ENCODE assay signal across 8 cellular contexts in the genomic region with DNA sequence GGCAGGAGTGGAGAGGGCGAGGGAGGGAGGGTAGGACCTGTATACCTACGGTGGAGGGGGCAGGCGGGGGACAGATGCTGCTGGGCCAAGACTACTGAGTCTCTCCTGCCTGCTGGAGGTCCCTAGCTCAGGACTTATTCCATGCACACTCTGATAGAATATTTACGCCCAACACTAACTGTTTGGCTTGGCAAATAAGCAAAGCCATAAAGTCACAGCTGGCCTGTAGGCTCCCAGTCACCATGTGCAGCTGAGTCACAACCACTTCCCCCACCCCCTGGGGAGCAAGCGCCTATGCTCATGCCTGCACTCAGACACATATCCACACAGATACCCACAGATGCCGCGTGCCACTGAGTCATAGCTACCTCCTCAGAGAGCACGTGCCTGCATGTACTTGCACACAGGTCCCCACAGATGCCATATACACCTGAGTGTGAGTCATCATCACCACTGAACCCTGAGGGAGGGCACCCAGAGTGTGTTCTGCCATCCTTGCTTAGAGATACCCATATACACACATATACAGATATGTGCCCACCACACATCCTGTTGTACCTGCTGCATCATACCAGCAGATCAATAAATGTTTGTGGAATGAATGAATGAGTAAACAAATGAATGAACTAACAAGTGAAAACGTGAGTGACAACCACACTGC.
DNase-seq lines count a peak whose midpoint lies in the region; ATAC-seq, FAIRE-seq and TF ChIP-seq lines count a peak whose summit lies in the region.

No MANE protein-coding gene starts in this region.

- no peak for TF ChIP-seq CTCF in CD4-positive, alpha-beta T cell (IDR thresholded peaks at IDR 0.05)

- no peaks in the 10 kb centered on the region for H3K9me3 ChIP-seq in CD4-positive, alpha-beta T cell (ENCODE audit: control insufficient read depth, low read length)
- no peaks in the 10 kb centered on the region for H3K9me3 ChIP-seq in small intestine (ENCODE audit: control insufficient read depth, low read depth)

- no peaks in the 10 kb centered on the region for H3K27me3 ChIP-seq in CD4-positive, alpha-beta T cell (ENCODE audit: control insufficient read depth, insufficient read depth, low read length)
- no peaks in the 10 kb centered on the region for H3K27me3 ChIP-seq in small intestine (ENCODE audit: control insufficient read depth in 2 of 2, insufficient read depth in 2 of 2, low read length in 2 of 2)

- H3K4me1 Mint-ChIP-seq in CD4-positive, alpha-beta T cell (ENCODE audit: low read depth), result peaks cover 17% of the 10 kb centered on the region

- peak; percentile 32 to 88 (median 80) for DNase-seq in CD4-positive, alpha-beta T cell
- peak; percentile 74 for DNase-seq in KG1 (lab: John Stamatoyannopoulos, UW)
- DNase-seq in T-helper 1 cell, result peak; percentile 32 to 93 (median 64)
- DNase-seq in amygdala (lab: John Stamatoyannopoulos, UW), result peak in 40 of 56 donors; percentile 11 to 81 (median 42)
- peak; percentile 85 for DNase-seq in left ventricle myocardium superior
- peak; percentile 91 for DNase-seq in small intestine
- no peak for DNase-seq in cerebellar nuclear complex (lab: John Stamatoyannopoulos, UW)

- H3K4me3 ChIP-seq in small intestine (ENCODE audit: low read depth in 1 of 2, low read length in 2 of 2), result peak overlapping the region in 1 of 2 donors; percentile 64

- FAIRE-seq in small intestine (lab: Jason Lieb, UNC), result no peak

- H3K27me3 Mint-ChIP-seq in CD4-positive, alpha-beta T cell, result no peaks in the 10 kb centered on the region

- POLR2A ChIA-PET in CD4-positive, alpha-beta T cell (lab: Charles Lee), result interaction anchor here (1.2 kb wide), 1 partner anchor 544 kb away, joined by 4 read pairs; no protein-coding TSS in a partner anchor

- WGBS in small intestine, 3 donors, result 11 to 30% (median 27%) methylated on average over 9 of the region's 9 CpGs

- H3K27ac ChIP-seq in CD4-positive, alpha-beta T cell (ENCODE audit: low read depth, low read length), result no peak overlapping the region
- peak overlapping the region; percentile 88 to 92 for H3K27ac ChIP-seq in small intestine (ENCODE audit: low read depth in 1 of 2, low read length in 1 of 2)

- ATAC-seq in CD4-positive, alpha-beta T cell (ENCODE audit: poor library complexity), result peak; percentile 71
- ATAC-seq in GM21381 (IDR thresholded peaks at IDR 0.05; ENCODE audit: unreplicated experiment) (peak; percentile 26), left ventricle myocardium superior (peak; percentile 69)

- no peaks in the 10 kb centered on the region for H3K36me3 Mint-ChIP-seq in CD4-positive, alpha-beta T cell (ENCODE audit: low read depth)

- peak overlapping the region; percentile 71 for H3K27ac Mint-ChIP-seq in CD4-positive, alpha-beta T cell

- CTCF ChIA-PET in CD4-positive, alpha-beta T cell (lab: Charles Lee), result interaction anchor here (1.3 to 1.9 kb wide), 3 partner anchors 213 to 549 kb away, joined by 6 to 9 read pairs (median 6); partner anchors contain the start of gene ADM

- no peaks in the 10 kb centered on the region for H3K4me1 ChIP-seq in small intestine (ENCODE audit: control insufficient read depth in 2 of 2, insufficient read depth in 1 of 2, low read depth in 1 of 2, low read length in 1 of 2)

- intact Hi-C loops in CD4-positive, alpha-beta T cell (cut with DNase I, micrococcal nuclease), result loop anchor here (2.0 to 10.0 kb wide), 7 partner anchors 213 to 975 kb away; partner anchors contain the start of genes AMPD3 (in 1 of the 2) and RNF141 (in 1 of the 2)
- intact Hi-C loops in left ventricle myocardium superior (cut with micrococcal nuclease), result loop anchor here (5.0 to 10.0 kb wide), 2 partner anchors 213 to 565 kb away; no protein-coding TSS in a partner anchor

- peak overlapping the region; percentile 87 for H3K4me3 Mint-ChIP-seq in CD4-positive, alpha-beta T cell

- no peaks in the 10 kb centered on the region for H3K9me3 Mint-ChIP-seq in CD4-positive, alpha-beta T cell

- H3K36me3 ChIP-seq in small intestine (ENCODE audit: control insufficient read depth in 2 of 2, insufficient read depth in 2 of 2, low read length in 2 of 2), result no peaks in the 10 kb centered on the region

Comparison
In these comparisons a context has a peak if more than half of its experiments do, and no peak if none do; other contexts are left out.
1. DNase-seq: peak in CD4-positive, alpha-beta T cell (10 of 10), KG1 (single experiment), T-helper 1 cell (5 of 5), amygdala (40 of 56), left ventricle myocardium superior (single experiment) and small intestine (single experiment); none in cerebellar nuclear complex (0 of 2).
2. Peak in every context shown above with its lines, with median percentiles within 50 percentile points of each other: ATAC-seq.